Comparison of ENCODE assay signal across 2 cellular contexts in the genomic region with DNA sequence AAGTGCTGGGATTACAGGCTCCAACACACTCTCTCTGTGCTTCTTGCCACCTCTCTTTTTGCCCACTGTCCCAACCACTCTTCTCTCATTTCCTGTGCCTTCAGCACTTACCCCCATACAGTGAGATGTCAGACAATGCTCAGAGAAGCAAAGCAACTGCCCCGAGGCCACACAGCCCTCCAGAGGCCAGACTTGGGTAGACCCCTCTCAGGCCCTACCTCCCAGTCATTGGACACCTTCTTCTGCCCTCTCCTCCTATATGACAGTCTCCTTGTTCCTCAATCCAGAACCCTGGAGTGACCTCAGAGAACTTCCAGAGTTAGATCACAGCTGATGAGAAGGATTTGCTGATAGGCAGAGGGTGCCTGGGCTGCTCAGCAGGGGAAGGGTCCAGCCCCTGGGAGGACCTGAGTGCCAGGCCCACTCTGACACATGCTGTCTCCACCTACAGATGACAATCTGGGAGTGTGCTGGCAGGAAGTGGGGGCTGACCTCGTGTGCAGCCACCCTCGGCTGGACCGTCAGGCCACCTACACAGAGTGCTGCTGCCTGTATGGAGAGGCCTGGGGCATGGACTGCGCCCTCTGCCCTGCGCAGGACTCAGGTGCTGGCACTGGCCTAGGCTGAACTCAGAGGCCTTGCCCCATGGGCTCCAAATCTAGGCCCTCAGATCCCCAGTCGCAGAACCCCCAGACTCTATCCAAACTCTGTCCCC.
TF ChIP-seq lines count a peak whose summit lies in the region.

No MANE protein-coding gene starts in this region.

TF ChIP-seq in IMR-90, 13 proteins besides CTCF, POLR2A, EP300 and RAD21:
- 0 out of 2 replicates have a peak, but pooled peaks have one; percentile 23 for TF ChIP-seq BHLHE40 (IDR thresholded peaks at IDR 0.05; ENCODE audit: low read depth, low read length)
- no peak for TF ChIP-seq RFX5 (IDR thresholded peaks at IDR 0.05; ENCODE audit: low read depth, low read length)

TF ChIP-seq in WTC11, 78 proteins besides CTCF, POLR2A, EP300 and RAD21:
- TF ChIP-seq, protein P1, sequence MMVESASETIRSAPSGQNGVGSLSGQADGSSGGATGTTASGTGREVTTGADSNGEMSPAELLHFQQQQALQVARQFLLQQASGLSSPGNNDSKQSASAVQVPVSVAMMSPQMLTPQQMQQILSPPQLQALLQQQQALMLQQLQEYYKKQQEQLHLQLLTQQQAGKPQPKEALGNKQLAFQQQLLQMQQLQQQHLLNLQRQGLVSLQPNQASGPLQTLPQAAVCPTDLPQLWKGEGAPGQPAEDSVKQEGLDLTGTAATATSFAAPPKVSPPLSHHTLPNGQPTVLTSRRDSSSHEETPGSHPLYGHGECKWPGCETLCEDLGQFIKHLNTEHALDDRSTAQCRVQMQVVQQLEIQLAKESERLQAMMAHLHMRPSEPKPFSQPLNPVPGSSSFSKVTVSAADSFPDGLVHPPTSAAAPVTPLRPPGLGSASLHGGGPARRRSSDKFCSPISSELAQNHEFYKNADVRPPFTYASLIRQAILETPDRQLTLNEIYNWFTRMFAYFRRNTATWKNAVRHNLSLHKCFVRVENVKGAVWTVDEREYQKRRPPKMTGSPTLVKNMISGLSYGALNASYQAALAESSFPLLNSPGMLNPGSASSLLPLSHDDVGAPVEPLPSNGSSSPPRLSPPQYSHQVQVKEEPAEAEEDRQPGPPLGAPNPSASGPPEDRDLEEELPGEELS (CRISPR knock-in tag; IDR thresholded peaks at IDR 0.05): no peak
- TF ChIP-seq FOXJ3 (CRISPR knock-in tag; IDR thresholded peaks at IDR 0.05; ENCODE audit: borderline replicate concordance) (no peak), HMGA2 (CRISPR knock-in tag; IDR thresholded peaks at IDR 0.05) (no peak)
- TF ChIP-seq, protein P2, sequence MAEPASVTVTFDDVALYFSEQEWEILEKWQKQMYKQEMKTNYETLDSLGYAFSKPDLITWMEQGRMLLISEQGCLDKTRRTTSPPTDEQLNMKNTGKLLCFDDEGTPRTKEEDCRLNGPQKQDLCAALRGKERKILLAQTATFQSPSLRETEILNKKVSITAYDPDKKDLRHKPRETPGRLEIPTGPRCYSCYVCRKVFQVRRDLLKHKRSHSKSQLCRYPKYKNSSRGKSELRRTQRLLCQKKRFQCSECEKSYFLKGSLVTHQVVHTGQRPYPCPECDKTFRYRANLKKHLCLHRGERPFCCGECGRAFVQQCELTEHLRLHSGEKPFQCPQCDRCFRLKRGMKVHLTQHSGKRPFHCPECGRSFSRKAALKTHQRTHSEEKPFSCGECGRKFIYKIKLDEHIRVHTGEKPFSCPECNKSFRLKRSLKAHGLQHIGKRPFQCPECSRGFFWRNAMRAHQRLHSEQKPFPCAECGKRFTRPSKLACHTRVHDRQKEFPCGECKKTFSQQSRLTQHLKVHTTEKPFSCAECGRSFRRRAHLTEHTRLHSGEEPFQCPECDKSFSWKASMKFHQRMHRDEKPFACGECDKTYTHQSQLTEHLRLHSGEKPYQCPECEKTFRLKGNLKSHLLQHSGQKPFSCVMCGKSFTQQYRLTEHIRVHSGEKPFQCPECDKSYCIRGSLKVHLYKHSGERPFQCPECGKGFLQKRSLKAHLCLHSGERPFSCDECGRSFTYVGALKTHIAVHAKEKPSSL (CRISPR knock-in tag; conservative IDR thresholded peaks at IDR 0.05): no peak
- TF ChIP-seq, protein P3, sequence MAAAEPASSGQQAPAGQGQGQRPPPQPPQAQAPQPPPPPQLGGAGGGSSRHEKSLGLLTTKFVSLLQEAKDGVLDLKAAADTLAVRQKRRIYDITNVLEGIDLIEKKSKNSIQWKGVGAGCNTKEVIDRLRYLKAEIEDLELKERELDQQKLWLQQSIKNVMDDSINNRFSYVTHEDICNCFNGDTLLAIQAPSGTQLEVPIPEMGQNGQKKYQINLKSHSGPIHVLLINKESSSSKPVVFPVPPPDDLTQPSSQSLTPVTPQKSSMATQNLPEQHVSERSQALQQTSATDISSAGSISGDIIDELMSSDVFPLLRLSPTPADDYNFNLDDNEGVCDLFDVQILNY (CRISPR knock-in tag; IDR thresholded peaks at IDR 0.05): no peak
- TF ChIP-seq, protein P4, sequence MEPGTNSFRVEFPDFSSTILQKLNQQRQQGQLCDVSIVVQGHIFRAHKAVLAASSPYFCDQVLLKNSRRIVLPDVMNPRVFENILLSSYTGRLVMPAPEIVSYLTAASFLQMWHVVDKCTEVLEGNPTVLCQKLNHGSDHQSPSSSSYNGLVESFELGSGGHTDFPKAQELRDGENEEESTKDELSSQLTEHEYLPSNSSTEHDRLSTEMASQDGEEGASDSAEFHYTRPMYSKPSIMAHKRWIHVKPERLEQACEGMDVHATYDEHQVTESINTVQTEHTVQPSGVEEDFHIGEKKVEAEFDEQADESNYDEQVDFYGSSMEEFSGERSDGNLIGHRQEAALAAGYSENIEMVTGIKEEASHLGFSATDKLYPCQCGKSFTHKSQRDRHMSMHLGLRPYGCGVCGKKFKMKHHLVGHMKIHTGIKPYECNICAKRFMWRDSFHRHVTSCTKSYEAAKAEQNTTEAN (CRISPR knock-in tag; IDR thresholded peaks at IDR 0.05): no peak
- TF ChIP-seq, protein P5, sequence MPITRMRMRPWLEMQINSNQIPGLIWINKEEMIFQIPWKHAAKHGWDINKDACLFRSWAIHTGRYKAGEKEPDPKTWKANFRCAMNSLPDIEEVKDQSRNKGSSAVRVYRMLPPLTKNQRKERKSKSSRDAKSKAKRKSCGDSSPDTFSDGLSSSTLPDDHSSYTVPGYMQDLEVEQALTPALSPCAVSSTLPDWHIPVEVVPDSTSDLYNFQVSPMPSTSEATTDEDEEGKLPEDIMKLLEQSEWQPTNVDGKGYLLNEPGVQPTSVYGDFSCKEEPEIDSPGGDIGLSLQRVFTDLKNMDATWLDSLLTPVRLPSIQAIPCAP (CRISPR knock-in tag; IDR thresholded peaks at IDR 0.05): no peak
TF ChIP-seq in WTC11: peak in this region for 0.
